15 cellular contexts compared by ENCODE assay signal in genomic region chr10:28719789-28720436, GRCh38. TPM values are rescaled to one million over a fixed set of nuclear protein-coding genes. Genes with fewer than 3 reads are reported as not detected.
DNase-seq lines count a peak whose midpoint lies in the region; ATAC-seq, FAIRE-seq and TF ChIP-seq lines count a peak whose summit lies in the region.
"Had no signal": no experiment of that assay in that cellular context is flagged by ENCODE, and none has a peak within 500 bp of the region (broad histone marks: within the 10 kb centered on the region; RNA-seq: fewer than 3 reads in every experiment).

No MANE protein-coding gene starts in this region.

- H3K4me1 ChIP-seq in transverse colon, result peaks cover 0 to 3% (median 0%) of the 10 kb centered on the region in 4 donors

- 52 to 57% methylated on average over 8 of the region's 8 CpGs for WGBS in transverse colon (ENCODE audit: low coverage in 1 of 2), 2 donors

- no peaks in the 10 kb centered on the region for H3K36me3 Mint-ChIP-seq in activated CD4-positive, alpha-beta memory T cell treated with anti-CD3 and anti-CD28 coated beads, Interleukin-2, amount 10 ng/mL, durations not matched to agents 7 days and 5 days (ENCODE audit: low read depth)
- H3K36me3 Mint-ChIP-seq: brain; CD8-positive, alpha-beta T cell; neural progenitor cell had no signal

- H3K4me3 Mint-ChIP-seq in activated CD4-positive, alpha-beta memory T cell treated with anti-CD3 and anti-CD28 coated beads, Interleukin-2, amount 10 ng/mL, durations not matched to agents 7 days and 5 days, result no peak overlapping the region
- H3K4me3 Mint-ChIP-seq: CD8-positive, alpha-beta T cell; neural progenitor cell had no signal

- peaks cover 2% of the 10 kb centered on the region for H3K4me1 Mint-ChIP-seq in activated CD4-positive, alpha-beta memory T cell treated with anti-CD3 and anti-CD28 coated beads, Interleukin-2, amount 10 ng/mL, durations not matched to agents 7 days and 5 days

- TF ChIP-seq EP300 in transverse colon (IDR thresholded peaks at IDR 0.05; ENCODE audit: low read depth), result no peak

- ATAC-seq in GM19463 (IDR thresholded peaks at IDR 0.05; ENCODE audit: unreplicated experiment), result no peak
- ATAC-seq: CD8-positive, alpha-beta T cell had no signal

- CTCF ChIA-PET in activated CD4-positive, alpha-beta memory T cell treated with anti-CD3 and anti-CD28 coated beads, Interleukin-2, amount 10 ng/mL, durations not matched to agents 7 days and 5 days (lab: Charles Lee), result no interaction called here

- peak overlapping the region; percentile 82; the same call in 1 of the 2 replicates for H3K27ac ChIP-seq in SK-N-MC
- no peak overlapping the region for H3K27ac ChIP-seq in transverse colon
- H3K27ac ChIP-seq: neural progenitor cell, skin epidermis had no signal

- H3K4me3 ChIP-seq in SK-N-MC (no peak overlapping the region), fibroblast of mammary gland (ENCODE audit: control insufficient read depth, low read depth, low read length) (no peak overlapping the region), transverse colon (no peak overlapping the region)
- H3K4me3 ChIP-seq: neural progenitor cell, skin epidermis had no signal

- FAIRE-seq in H54 (lab: Jason Lieb, UNC), result no peak
- FAIRE-seq: H1 had no signal

- TF ChIP-seq POLR2A in H54 (IDR thresholded peaks at IDR 0.05; ENCODE audit: low read depth, low read length) (no peak), transverse colon (IDR thresholded peaks at IDR 0.05) (no peak)

- H3K9me3 ChIP-seq in SK-N-MC (ENCODE audit: low read depth, low read length) (no peaks in the 10 kb centered on the region), transverse colon (no peaks in the 10 kb centered on the region)

- in situ Hi-C loops in transverse colon (cut with MboI; ENCODE audit: low pct_ligation_motif_present in 1 of 4, low pct_unique_long_range_greater_than_20kb in 1 of 4, low sequenced_read_pairs in 3 of 4), result no loop called here

- H3K9me3 Mint-ChIP-seq in activated CD4-positive, alpha-beta memory T cell treated with anti-CD3 and anti-CD28 coated beads, Interleukin-2, amount 10 ng/mL, durations not matched to agents 7 days and 5 days, result no peaks in the 10 kb centered on the region
- H3K9me3 Mint-ChIP-seq: CD8-positive, alpha-beta T cell had no signal

- peaks cover 32% of the 10 kb centered on the region for H3K27me3 Mint-ChIP-seq in activated CD4-positive, alpha-beta memory T cell treated with anti-CD3 and anti-CD28 coated beads, Interleukin-2, amount 10 ng/mL, durations not matched to agents 7 days and 5 days

- H3K9ac ChIP-seq in SK-N-MC (ENCODE audit: insufficient read length), result no peak overlapping the region
- H3K9ac ChIP-seq: neural progenitor cell had no signal

- DNase-seq in H54 (ENCODE audit: insufficient read length, low spot score), result peak; percentile 26
- no peak for DNase-seq in SK-N-MC (ENCODE audit: low read depth, low spot score)
- DNase-seq in fibroblast of mammary gland (ENCODE audit: low read depth), result peak; percentile 23
- peak; percentile 49 for DNase-seq in pulmonary artery endothelial cell (ENCODE audit: low read depth, low spot score)
- DNase-seq in stimulated activated naive CD4-positive, alpha-beta T cell (lab: John Stamatoyannopoulos, UW), result no peak
- DNase-seq in activated CD4-positive, alpha-beta memory T cell treated with anti-CD3 and anti-CD28 coated beads, Interleukin-2, amount 10 ng/mL, durations not matched to agents 7 days and 5 days, result no peak
- DNase-seq in transverse colon, result no peak
- DNase-seq: activated gamma-delta T cell; CD8-positive, alpha-beta T cell; T1000 had no signal

- no peak for TF ChIP-seq CTCF in fibroblast of mammary gland (conservative IDR thresholded peaks at IDR 0.05; ENCODE audit: control insufficient read depth, insufficient read depth, low read depth, low read length)
- TF ChIP-seq CTCF in transverse colon (IDR thresholded peaks at IDR 0.05), result no peak

- intact Hi-C loops in transverse colon (cut with DNase I; ENCODE audit: low total_unique reads), result no loop called here

- H3K27ac Mint-ChIP-seq in activated CD4-positive, alpha-beta memory T cell treated with anti-CD3 and anti-CD28 coated beads, Interleukin-2, amount 10 ng/mL, durations not matched to agents 7 days and 5 days, result no peak overlapping the region
- H3K27ac Mint-ChIP-seq: brain; CD8-positive, alpha-beta T cell; neural progenitor cell had no signal

- POLR2A ChIA-PET in activated CD4-positive, alpha-beta memory T cell treated with anti-CD3 and anti-CD28 coated beads, Interleukin-2, amount 10 ng/mL, durations not matched to agents 7 days and 5 days (lab: Charles Lee), result no interaction called here

- H3K27me3 ChIP-seq in transverse colon, result peaks cover 43% of the 10 kb centered on the region

- no peaks in the 10 kb centered on the region for H3K36me3 ChIP-seq in SK-N-MC (ENCODE audit: insufficient read depth, low read length)
- H3K36me3 ChIP-seq in transverse colon, result no peaks in the 10 kb centered on the region
- H3K36me3 ChIP-seq: neural progenitor cell had no signal

RNA-seq across cellular contexts. Expression of gene BAMBI, which starts 42.6 kb away (rescaled TPM):
- total RNA-seq in pulmonary artery endothelial cell (3.8 and 4.8 TPM in 2 replicates), transverse colon (1 to 10 TPM in 2 of 4 donors, under 1 TPM in 1, not detected in 1; 1.00 to 3.7 (median 1.2) TPM)
- under 1 TPM; 0.20 to 0.23 TPM for total RNA-seq in activated CD4-positive, alpha-beta memory T cell treated with anti-CD3 and anti-CD28 coated beads, Interleukin-2, amount 10 ng/mL, durations not matched to agents 7 days and 5 days

Comparison
In these comparisons a context has a peak if more than half of its experiments do, and no peak if none do; other contexts are left out.
1. DNase-seq: peak in H54 (single experiment), fibroblast of mammary gland (single experiment) and pulmonary artery endothelial cell (single experiment); none in SK-N-MC (single experiment), stimulated activated naive CD4-positive, alpha-beta T cell (0 of 6), activated CD4-positive, alpha-beta memory T cell treated with anti-CD3 and anti-CD28 coated beads, Interleukin-2, amount 10 ng/mL, durations not matched to agents 7 days and 5 days (single experiment) and transverse colon (single experiment).